In genomic region chr15:79898369-79898768, GRCh38 we compare ENCODE assay signal across 11 cellular contexts. TPM values are rescaled to one million over a fixed set of nuclear protein-coding genes. Genes with fewer than 3 reads are reported as not detected.
DNase-seq lines count a peak whose midpoint lies in the region; ATAC-seq, FAIRE-seq and TF ChIP-seq lines count a peak whose summit lies in the region.
"Had no signal": no experiment of that assay in that cellular context is flagged by ENCODE, and none has a peak within 500 bp of the region (broad histone marks: within the 10 kb centered on the region; RNA-seq: fewer than 3 reads in every experiment).

No MANE protein-coding gene starts in this region.

- peaks cover 20% of the 10 kb centered on the region for H3K36me3 Mint-ChIP-seq in stimulated activated naive CD8-positive, alpha-beta T cell treated with anti-CD3 and anti-CD28 coated beads, Interleukin-15, Interleukin-2, amounts not matched to agents 100 ng/mL and 50 ng/mL, for 24 hours (ENCODE audit: low read depth)
- H3K36me3 Mint-ChIP-seq in activated CD8-positive, alpha-beta T cell treated with anti-CD3 and anti-CD28 coated beads for 36 hours (ENCODE audit: low read depth), result peaks cover 21% of the 10 kb centered on the region

- no peak for TF ChIP-seq CTCF in activated CD8-positive, alpha-beta T cell treated with anti-CD3 and anti-CD28 coated beads for 36 hours (IDR thresholded peaks at IDR 0.05)
- no peak for TF ChIP-seq CTCF in lower lobe of right lung (IDR thresholded peaks at IDR 0.05)

- H3K27ac ChIP-seq in lower lobe of right lung, result peak overlapping the region; percentile 96

- no peak for DNase-seq in stimulated activated naive CD8-positive, alpha-beta T cell treated with anti-CD3 and anti-CD28 coated beads, Interleukin-15, amount 100 ng/mL, for 72 hours
- DNase-seq in activated CD8-positive, alpha-beta T cell treated with anti-CD3 and anti-CD28 coated beads for 36 hours, result no peak
- DNase-seq in lower lobe of right lung (no peak), islet precursor cell (no peak), NCI-H1092 (lab: John Stamatoyannopoulos, UW) (no peak), RCC 7860 (ENCODE audit: low spot score) (no peak), COLO829 (ENCODE audit: low spot score) (no peak)
- DNase-seq: erythroblast, NCI-H1436 treated with DMSO at 0.1 percent for 48 hours had no signal

- no peak for ATAC-seq in stimulated activated naive CD8-positive, alpha-beta T cell treated with anti-CD3 and anti-CD28 coated beads, Interleukin-15, amount 100 ng/mL, for 72 hours
- ATAC-seq in activated CD8-positive, alpha-beta T cell treated with anti-CD3 and anti-CD28 coated beads for 36 hours, result no peak
- ATAC-seq in lower lobe of right lung, result no peak

- peaks cover 35% of the 10 kb centered on the region for H3K4me1 ChIP-seq in lower lobe of right lung
- H3K4me1 ChIP-seq: breast epithelium had no signal

- CTCF ChIA-PET in activated CD8-positive, alpha-beta T cell treated with anti-CD3 and anti-CD28 coated beads for 36 hours (lab: Charles Lee), result interaction anchor here (1.1 to 3.2 kb wide), 5 partner anchors 12 to 96 kb away, joined by 3 to 12 read pairs (median 8); no protein-coding TSS in a partner anchor

- H3K4me1 Mint-ChIP-seq in stimulated activated naive CD8-positive, alpha-beta T cell treated with anti-CD3 and anti-CD28 coated beads, Interleukin-15, Interleukin-2, amounts not matched to agents 100 ng/mL and 50 ng/mL, for 24 hours (ENCODE audit: low read depth), result peaks cover 59% of the 10 kb centered on the region
- peaks cover 50% of the 10 kb centered on the region for H3K4me1 Mint-ChIP-seq in stimulated activated naive CD8-positive, alpha-beta T cell treated with anti-CD3 and anti-CD28 coated beads, Interleukin-15, amount 100 ng/mL, for 72 hours
- H3K4me1 Mint-ChIP-seq in activated CD8-positive, alpha-beta T cell treated with anti-CD3 and anti-CD28 coated beads for 36 hours (ENCODE audit: low read depth), result peaks cover 51% of the 10 kb centered on the region

- peak overlapping the region; percentile 96 for H3K4me3 Mint-ChIP-seq in stimulated activated naive CD8-positive, alpha-beta T cell treated with anti-CD3 and anti-CD28 coated beads, Interleukin-15, Interleukin-2, amounts not matched to agents 100 ng/mL and 50 ng/mL, for 24 hours
- peak overlapping the region in 1 of 2 donors; percentile 44 for H3K4me3 Mint-ChIP-seq in stimulated activated naive CD8-positive, alpha-beta T cell treated with anti-CD3 and anti-CD28 coated beads, Interleukin-15, amount 100 ng/mL, for 72 hours
- H3K4me3 Mint-ChIP-seq in activated CD8-positive, alpha-beta T cell treated with anti-CD3 and anti-CD28 coated beads for 36 hours, result no peak overlapping the region

- no peaks in the 10 kb centered on the region for H3K9me3 ChIP-seq in lower lobe of right lung
- H3K9me3 ChIP-seq: breast epithelium had no signal

- H3K4me3 ChIP-seq in lower lobe of right lung, result no peak overlapping the region

- no peaks in the 10 kb centered on the region for H3K27me3 ChIP-seq in lower lobe of right lung (ENCODE audit: low read depth)
- H3K27me3 ChIP-seq: breast epithelium had no signal

- FAIRE-seq in RCC 7860 (lab: Jason Lieb, UNC), result no peak

- no peaks in the 10 kb centered on the region for H3K27me3 Mint-ChIP-seq in stimulated activated naive CD8-positive, alpha-beta T cell treated with anti-CD3 and anti-CD28 coated beads, Interleukin-15, Interleukin-2, amounts not matched to agents 100 ng/mL and 50 ng/mL, for 24 hours
- no peaks in the 10 kb centered on the region for H3K27me3 Mint-ChIP-seq in stimulated activated naive CD8-positive, alpha-beta T cell treated with anti-CD3 and anti-CD28 coated beads, Interleukin-15, amount 100 ng/mL, for 72 hours
- no peaks in the 10 kb centered on the region for H3K27me3 Mint-ChIP-seq in activated CD8-positive, alpha-beta T cell treated with anti-CD3 and anti-CD28 coated beads for 36 hours

- H3K27ac Mint-ChIP-seq in stimulated activated naive CD8-positive, alpha-beta T cell treated with anti-CD3 and anti-CD28 coated beads, Interleukin-15, Interleukin-2, amounts not matched to agents 100 ng/mL and 50 ng/mL, for 24 hours, result no peak overlapping the region
- no peak overlapping the region for H3K27ac Mint-ChIP-seq in stimulated activated naive CD8-positive, alpha-beta T cell treated with anti-CD3 and anti-CD28 coated beads, Interleukin-15, amount 100 ng/mL, for 72 hours
- peak overlapping the region; percentile 95 for H3K27ac Mint-ChIP-seq in activated CD8-positive, alpha-beta T cell treated with anti-CD3 and anti-CD28 coated beads for 36 hours

- no peaks in the 10 kb centered on the region for H3K36me3 ChIP-seq in lower lobe of right lung
- H3K36me3 ChIP-seq: breast epithelium had no signal

- intact Hi-C loops in activated CD8-positive, alpha-beta T cell treated with anti-CD3 and anti-CD28 coated beads for 36 hours (cut with micrococcal nuclease), result no loop called here
- intact Hi-C loops in lower lobe of right lung (cut with DNase I), result no loop called here

- POLR2A ChIA-PET in activated CD8-positive, alpha-beta T cell treated with anti-CD3 and anti-CD28 coated beads for 36 hours (lab: Charles Lee), result interaction anchor here (1.0 to 4.7 kb wide), 7 partner anchors 8 to 75 kb away, joined by 3 to 38 read pairs (median 6); partner anchors contain the start of gene BCL2A1

- H3K9me3 Mint-ChIP-seq in stimulated activated naive CD8-positive, alpha-beta T cell treated with anti-CD3 and anti-CD28 coated beads, Interleukin-15, Interleukin-2, amounts not matched to agents 100 ng/mL and 50 ng/mL, for 24 hours, result no peaks in the 10 kb centered on the region
- peaks cover 4 to 8% of the 10 kb centered on the region in 2 donors for H3K9me3 Mint-ChIP-seq in stimulated activated naive CD8-positive, alpha-beta T cell treated with anti-CD3 and anti-CD28 coated beads, Interleukin-15, amount 100 ng/mL, for 72 hours
- no peaks in the 10 kb centered on the region for H3K9me3 Mint-ChIP-seq in activated CD8-positive, alpha-beta T cell treated with anti-CD3 and anti-CD28 coated beads for 36 hours

RNA-seq across cellular contexts. Expression of gene MTHFS, which starts 1.6 kb away (rescaled TPM):
- total RNA-seq in activated CD8-positive, alpha-beta T cell treated with anti-CD3 and anti-CD28 coated beads for 36 hours, result 10 to 100 TPM; 27.3 to 28.4 TPM
- total RNA-seq in lower lobe of right lung, result 37.4 TPM
